8 cellular contexts compared by ENCODE assay signal in the genomic region with DNA sequence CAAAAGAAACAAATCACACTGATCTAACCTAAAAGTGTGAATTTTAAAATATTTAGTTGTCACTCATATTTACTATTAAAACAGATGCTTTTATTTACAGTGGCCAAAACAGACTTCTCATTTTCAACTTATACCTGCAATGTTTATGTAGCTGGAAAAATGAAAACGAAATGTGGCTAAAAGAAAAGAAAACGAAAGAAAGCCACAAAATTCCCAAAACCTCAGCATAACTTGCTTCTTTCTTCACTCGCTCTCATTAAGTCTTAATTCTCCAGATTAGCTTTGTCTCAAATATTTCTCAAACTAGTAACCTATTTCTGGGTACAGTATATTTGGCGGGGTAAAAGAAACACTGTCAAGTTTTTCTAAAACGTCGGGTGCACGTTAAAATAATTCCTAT. TPM values are rescaled to one million over a fixed set of nuclear protein-coding genes. Genes with fewer than 3 reads are reported as not detected.
A peak's percentile ranks its signal among the peaks of the same experiment; 100 is the strongest.
DNase-seq lines count a peak whose midpoint lies in the region; ATAC-seq and TF ChIP-seq lines count a peak whose summit lies in the region.

No MANE protein-coding gene starts in this region.

- H3K4me1 Mint-ChIP-seq in MCF 10A (ENCODE audit: insufficient read depth, unreplicated experiment) = peaks cover 30% of the 10 kb centered on the region

- H3K4me3 Mint-ChIP-seq in MCF 10A (ENCODE audit: unreplicated experiment) = peak overlapping the region; percentile 88

- TF ChIP-seq CTCF in heart right ventricle (IDR thresholded peaks at IDR 0.05) (no peak), MCF 10A (IDR thresholded peaks at IDR 0.05; ENCODE audit: unreplicated experiment) (no peak)

- no peaks in the 10 kb centered on the region for H3K36me3 ChIP-seq in heart right ventricle
- H3K36me3 ChIP-seq in mesodermal cell (ENCODE audit: control insufficient read depth, insufficient read depth, low read length) = peaks cover 12% of the 10 kb centered on the region
- no peaks in the 10 kb centered on the region for H3K36me3 ChIP-seq in urinary bladder (ENCODE audit: insufficient read depth)

- intact Hi-C loops in heart right ventricle (cut with DNase I) (loop anchor here in 7 of 10 donors (2.0 to 10.0 kb wide), 7 partner anchors 94 to 534 kb away; a partner anchor contains a TSS), cardiac septum (cut with DNase I) (loop anchor here (2.0 to 10.0 kb wide), 3 partner anchors 96 to 614 kb away; a partner anchor contains a TSS), MCF 10A (cut with micrococcal nuclease) (loop anchor here (2.0 kb wide), 1 partner anchor 530 kb away; no protein-coding TSS in a partner anchor)

- DNase-seq in heart right ventricle = no peak
- no peak for DNase-seq in cardiac septum (ENCODE audit: low spot score)
- no peak for DNase-seq in MCF 10A (ENCODE audit: unreplicated experiment)
- no peak for DNase-seq in NCI-H1105 (lab: John Stamatoyannopoulos, UW)
- no peak for DNase-seq in SHP77 treated with DMSO at 0.1 percent for 48 hours (lab: John Stamatoyannopoulos, UW)

- peaks cover 24% of the 10 kb centered on the region for H3K36me3 Mint-ChIP-seq in MCF 10A (ENCODE audit: insufficient read depth, unreplicated experiment)

- H3K27ac ChIP-seq in heart right ventricle (peak overlapping the region in 6 of 10 donors; percentile 76 to 89 (median 84)), mesodermal cell (ENCODE audit: low read depth, low read length, severe bottlenecking) (peak overlapping the region; percentile 66), urinary bladder (ENCODE audit: low read depth) (no peak overlapping the region)

- H3K9me3 Mint-ChIP-seq in MCF 10A (ENCODE audit: unreplicated experiment) = no peaks in the 10 kb centered on the region

- ATAC-seq in heart right ventricle (no peak), HG02588 (IDR thresholded peaks at IDR 0.05; ENCODE audit: unreplicated experiment) (no peak)

- H3K27ac Mint-ChIP-seq in MCF 10A (ENCODE audit: low read depth, unreplicated experiment) = peak overlapping the region; percentile 97

- H3K4me1 ChIP-seq in heart right ventricle (peaks cover 0 to 53% (median 34%) of the 10 kb centered on the region in 9 donors), mesodermal cell (ENCODE audit: control insufficient read depth, insufficient read depth, low read length, poor library complexity, severe bottlenecking) (no peaks in the 10 kb centered on the region), urinary bladder (ENCODE audit: insufficient read depth) (peaks cover 4% of the 10 kb centered on the region)

- H3K27me3 Mint-ChIP-seq in MCF 10A (ENCODE audit: insufficient read depth, unreplicated experiment) = no peaks in the 10 kb centered on the region

- CTCF ChIA-PET in MCF 10A (lab: Yijun Ruan, JAX) = interaction anchor here (0.6 to 8.6 kb wide), 2 partner anchors 59 to 171 kb away, joined by 3 to 146 read pairs; no protein-coding TSS in a partner anchor

- 1% methylated on average over 7 of the region's 7 CpGs for WGBS in heart right ventricle, 2 donors
- 0% methylated on average over 1 to 3 of the region's 7 CpGs for WGBS in mesodermal cell (ENCODE audit: insufficient coverage in 2 of 2), 2 experiments
- WGBS in urinary bladder = under 1% methylated on average over 7 of the region's 7 CpGs

- H3K4me3 ChIP-seq in heart right ventricle = peak overlapping the region; percentile 42 to 83 (median 74)
- peak overlapping the region; percentile 76 for H3K4me3 ChIP-seq in mesodermal cell (ENCODE audit: extremely low read depth, insufficient read depth, low read length, poor library complexity, severe bottlenecking)
- H3K4me3 ChIP-seq in urinary bladder (ENCODE audit: low read depth, low read length) = peak overlapping the region; percentile 85

- BruUV-seq in MCF 10A (replicated peaks; lab: Mats Ljungman, UMichigan) = no TSS peak

- H3K9me3 ChIP-seq in heart right ventricle (no peaks in the 10 kb centered on the region), mesodermal cell (ENCODE audit: control insufficient read depth, low read length) (no peaks in the 10 kb centered on the region)

- POLR2A ChIA-PET in MCF 10A (lab: Yijun Ruan, JAX) = interaction anchor here (0.7 to 9.1 kb wide), 30 partner anchors 10 to 576 kb away, joined by 3 to 123 read pairs (median 5); a partner anchor contains a TSS

- no peaks in the 10 kb centered on the region for H3K27me3 ChIP-seq in heart right ventricle

RNA-seq across cellular contexts. Expression of a gene that starts 0.7 kb away (rescaled TPM):
- total RNA-seq in heart right ventricle (10 to 100 TPM in 9 of 10 donors, 1 to 10 TPM in 1; 8.6 to 16.0 (median 12.7) TPM), cardiac septum (16.0 TPM), MCF 10A (2022) (37.5 and 48.4 TPM in 2 replicates), urinary bladder (44.0 TPM)
- polyA plus RNA-seq in heart right ventricle (10 to 100 TPM; 10.6 to 46.1 TPM), urinary bladder (15.6 TPM)
- 50.7 TPM for polyA plus RNA-seq in mesodermal cell (2013, experiment 1 of 2)
- 59.0 TPM for polyA plus RNA-seq in mesodermal cell (2013, experiment 2 of 2)
